ENCODE assay signal across 1 cellular context in the genomic region with DNA sequence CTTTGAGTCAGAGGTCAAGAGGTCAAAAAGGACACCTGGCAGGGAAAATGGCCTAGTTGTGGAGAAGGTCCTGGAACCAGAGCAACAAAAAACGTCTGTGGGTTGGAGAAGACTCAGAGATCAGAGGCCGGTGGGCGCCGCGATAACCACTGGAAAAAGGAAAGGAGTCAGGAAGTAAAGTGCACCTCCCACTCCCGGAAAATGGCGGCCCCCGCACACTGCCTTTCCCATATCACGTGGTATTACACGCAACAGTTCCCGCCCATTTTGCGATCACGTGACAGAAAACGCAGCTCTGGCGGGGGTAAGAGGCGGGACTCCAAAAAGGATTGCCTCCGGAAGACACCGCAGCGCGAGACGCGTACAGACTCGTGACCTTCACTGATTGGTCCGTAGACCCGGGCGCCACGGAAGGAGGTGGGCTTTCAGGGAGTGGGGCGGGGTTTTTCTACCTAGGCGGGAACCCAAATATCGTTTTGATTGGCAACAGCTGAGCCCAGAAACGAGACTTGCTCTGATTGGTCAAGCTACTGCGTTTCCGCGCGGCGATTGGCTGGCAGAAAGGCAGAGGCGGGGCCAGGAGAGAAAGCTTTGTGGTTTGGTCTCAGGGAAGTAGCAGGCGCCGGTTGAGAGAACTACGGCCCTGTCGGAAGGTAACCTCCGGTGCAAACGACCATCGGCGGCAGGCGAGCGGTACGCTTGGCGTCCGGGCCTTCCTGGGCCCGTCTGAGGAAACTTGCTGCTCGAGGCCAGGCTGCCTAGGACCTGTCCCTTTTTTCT.
A peak's percentile ranks its signal among the peaks of the same experiment; 100 is the strongest.
TF ChIP-seq lines count a peak whose summit lies in the region.

Gene ACTMAP (minus strand): TSS at position 193 of the 780 bp plus-strand sequence. CDS start 674 bp downstream, outside the sequence.

TF ChIP-seq in SK-N-SH, 30 proteins besides CTCF, POLR2A, EP300 and RAD21 (continued from another document):
- TF ChIP-seq, protein P1, sequence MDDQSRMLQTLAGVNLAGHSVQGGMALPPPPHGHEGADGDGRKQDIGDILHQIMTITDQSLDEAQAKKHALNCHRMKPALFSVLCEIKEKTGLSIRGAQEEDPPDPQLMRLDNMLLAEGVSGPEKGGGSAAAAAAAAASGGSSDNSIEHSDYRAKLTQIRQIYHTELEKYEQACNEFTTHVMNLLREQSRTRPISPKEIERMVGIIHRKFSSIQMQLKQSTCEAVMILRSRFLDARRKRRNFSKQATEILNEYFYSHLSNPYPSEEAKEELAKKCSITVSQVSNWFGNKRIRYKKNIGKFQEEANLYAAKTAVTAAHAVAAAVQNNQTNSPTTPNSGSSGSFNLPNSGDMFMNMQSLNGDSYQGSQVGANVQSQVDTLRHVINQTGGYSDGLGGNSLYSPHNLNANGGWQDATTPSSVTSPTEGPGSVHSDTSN (IDR thresholded peaks at IDR 0.05) = peak; percentile 45; the same call in 1 of the 2 replicates
- peak; percentile 98 for TF ChIP-seq USF1 (IDR thresholded peaks at IDR 0.05; ENCODE audit: borderline replicate concordance, low read depth)
- peak; percentile 83 for TF ChIP-seq TAF1 (IDR thresholded peaks at IDR 0.05; ENCODE audit: borderline replicate concordance, low read depth, low read length)
